Comparison of ENCODE assay signal across 25 cellular contexts in the genomic region with DNA sequence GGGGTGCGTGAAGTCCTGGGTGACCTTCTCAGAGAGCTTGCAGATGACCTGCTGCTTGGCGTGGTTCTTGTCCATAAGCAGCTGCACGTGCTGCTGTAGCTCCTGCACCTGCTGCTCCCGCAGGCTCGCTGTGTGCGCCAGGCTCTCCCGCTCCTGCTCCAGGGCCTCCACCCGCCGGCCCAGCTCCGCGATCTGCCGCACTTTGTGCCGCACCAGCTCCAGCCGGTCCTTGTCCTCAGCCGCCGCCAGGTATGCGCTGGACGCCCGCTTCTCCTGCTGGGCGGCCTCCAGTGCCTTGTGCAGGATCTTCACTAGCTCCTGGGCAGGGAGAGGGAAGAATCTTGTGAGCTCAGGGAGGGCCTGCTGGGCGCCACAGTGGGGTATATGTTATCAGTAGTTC.
"Had no signal": no experiment of that assay in that cellular context is flagged by ENCODE, and none has a peak within 500 bp of the region (broad histone marks: within the 10 kb centered on the region; RNA-seq: fewer than 3 reads in every experiment).

No MANE protein-coding gene starts in this region.

- H3K9me3 ChIP-seq: thoracic aorta, upper lobe of left lung had no signal

- H3K4me3 ChIP-seq: cardiac muscle cell, lung, neural progenitor cell, thoracic aorta, upper lobe of left lung had no signal

- H3K27ac Mint-ChIP-seq: activated naive CD4-positive, alpha-beta T cell treated with anti-CD3 and anti-CD28 coated beads for 36 hours; activated naive CD8-positive, alpha-beta T cell treated with anti-CD3 and anti-CD28 coated beads, Interleukin-2, amount 10 ng/mL, durations not matched to agents 7 days and 5 days; progenitor cell of endocrine pancreas had no signal

- H3K9me3 Mint-ChIP-seq: activated naive CD4-positive, alpha-beta T cell treated with anti-CD3 and anti-CD28 coated beads for 36 hours; activated naive CD8-positive, alpha-beta T cell treated with anti-CD3 and anti-CD28 coated beads, Interleukin-2, amount 10 ng/mL, durations not matched to agents 7 days and 5 days; mesothelial cell of epicardium; naive thymus-derived CD8-positive, alpha-beta T cell; neural progenitor cell had no signal

- H3K27me3 ChIP-seq: cardiac muscle cell, foreskin keratinocyte, neural progenitor cell, upper lobe of left lung had no signal

- H2AFZ ChIP-seq: neural progenitor cell had no signal

- H3K4me3 Mint-ChIP-seq: activated naive CD4-positive, alpha-beta T cell treated with anti-CD3 and anti-CD28 coated beads for 36 hours; activated naive CD8-positive, alpha-beta T cell treated with anti-CD3 and anti-CD28 coated beads, Interleukin-2, amount 10 ng/mL, durations not matched to agents 7 days and 5 days; mesothelial cell of epicardium; naive thymus-derived CD8-positive, alpha-beta T cell; neural progenitor cell had no signal

- H3K27ac ChIP-seq: cardiac muscle cell, foreskin keratinocyte, neural progenitor cell, thoracic aorta had no signal

- DNase-seq: activated CD4-positive, alpha-beta T cell treated with anti-CD3 and anti-CD28 coated beads for 4 hours; activated CD4-positive, alpha-beta T cell treated with anti-CD3 and anti-CD28 coated beads, Interleukin-2, amount 50 U/mL, for 48 hours; activated CD4-positive, CD25-positive, alpha-beta regulatory T cell; activated CD8-positive, alpha-beta memory T cell treated with anti-CD3 and anti-CD28 coated beads, Interleukin-2, amount 50 U/mL, for 48 hours; activated naive CD4-positive, alpha-beta T cell treated with anti-CD3 and anti-CD28 coated beads for 36 hours; activated naive CD8-positive, alpha-beta T cell treated with anti-CD3 and anti-CD28 coated beads, Interleukin-2, amount 10 ng/mL, durations not matched to agents 7 days and 5 days; activated T-cell treated with anti-CD3 and anti-CD28 coated beads, Interleukin-2, amount 50 U/mL, for 48 hours; amygdala; dermis blood vessel endothelial cell; effector CD8-positive, alpha-beta T cell; foreskin keratinocyte; naive thymus-derived CD8-positive, alpha-beta T cell; retina; stimulated activated CD4-positive, alpha-beta T cell treated with anti-CD3 and anti-CD28 coated beads, Interleukin-4, amount 100 ng/mL, for 1 hour; stimulated activated naive CD4-positive, alpha-beta T cell; T-helper 1 cell; T1000 had no signal

- H3K36me3 Mint-ChIP-seq: mesothelial cell of epicardium, neural progenitor cell had no signal

- ATAC-seq: foreskin keratinocyte; left lobe of liver; naive thymus-derived CD8-positive, alpha-beta T cell had no signal

- H3K4me2 ChIP-seq: neural progenitor cell had no signal

- H3K27me3 Mint-ChIP-seq: activated naive CD8-positive, alpha-beta T cell treated with anti-CD3 and anti-CD28 coated beads, Interleukin-2, amount 10 ng/mL, durations not matched to agents 7 days and 5 days; naive thymus-derived CD8-positive, alpha-beta T cell; progenitor cell of endocrine pancreas had no signal

- H3K36me3 ChIP-seq: cardiac muscle cell, neural progenitor cell had no signal

- H3K9ac ChIP-seq: neural progenitor cell had no signal
